In the genomic region with DNA sequence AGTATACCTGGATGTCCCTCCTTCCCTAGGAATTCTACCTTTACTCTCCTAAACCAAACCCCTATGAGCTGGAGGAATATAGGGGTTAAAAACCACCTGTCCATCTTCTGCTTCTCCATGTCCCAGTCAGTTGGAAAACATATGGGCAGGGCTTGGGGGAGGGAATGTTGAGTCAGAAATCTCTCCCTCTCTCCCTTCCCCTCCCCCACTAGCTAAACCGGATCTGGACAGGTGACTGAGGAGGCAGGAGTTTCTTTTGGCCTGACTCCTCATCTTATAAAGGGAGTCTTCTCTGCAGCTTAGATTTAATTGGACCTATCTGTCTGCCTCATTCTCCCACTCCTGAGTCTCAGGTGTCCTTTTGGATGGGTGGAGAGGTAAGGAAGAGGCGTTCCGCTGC, we compare ENCODE assay signal across 13 cellular contexts. TPM values are rescaled to one million over a fixed set of nuclear protein-coding genes. Genes with fewer than 3 reads are reported as not detected.
DNase-seq lines count a peak whose midpoint lies in the region; ATAC-seq and TF ChIP-seq lines count a peak whose summit lies in the region.
"Had no signal": no experiment of that assay in that cellular context is flagged by ENCODE, and none has a peak within 500 bp of the region (broad histone marks: within the 10 kb centered on the region; RNA-seq: fewer than 3 reads in every experiment).

No MANE protein-coding gene starts in this region.

- H3K9ac ChIP-seq in liver (ENCODE audit: low read depth in 1 of 2, low read length in 2 of 2) = no peak overlapping the region

- BruUV-seq in A673 (replicated peaks; lab: Mats Ljungman, UMichigan) = no TSS peak

- 72% methylated on average over 3 of the region's 3 CpGs for WGBS in liver

- H3K36me3 ChIP-seq in liver (ENCODE audit: control insufficient read depth in 4 of 4, insufficient read depth in 3 of 4, low read depth in 1 of 4, low read length in 3 of 4) (peaks cover 12 to 35% (median 32%) of the 10 kb centered on the region in 4 donors), A673 (ENCODE audit: insufficient read depth, low read length, poor library complexity, severe bottlenecking) (no peaks in the 10 kb centered on the region)

- POLR2A ChIA-PET in A673 (lab: Charles Lee; ENCODE audit: low non-redundant PET) = no interaction called here

- peak; percentile 16 for DNase-seq in Caki2 (ENCODE audit: low read depth)
- DNase-seq in A673 (ENCODE audit: low spot score) = no peak
- DNase-seq: activated CD8-positive, alpha-beta memory T cell treated with anti-CD3 and anti-CD28 coated beads, Interleukin-2, amount 50 U/mL, for 4 hours; DMS79; foreskin fibroblast; GOT3; kidney; NCI-H1048 had no signal

- in situ Hi-C loops in Caki2 (cut with HindIII; ENCODE audit: low pct_unique_long_range_greater_than_20kb, low sequenced_read_pairs) = no loop called here

- TF ChIP-seq RAD21 in liver (IDR thresholded peaks at IDR 0.05) = no peak

- peak overlapping the region; percentile 25; the same call in 1 of the 2 replicates for H3K27ac ChIP-seq in VCaP
- H3K27ac ChIP-seq in liver (ENCODE audit: low read depth in 1 of 2, low read length in 2 of 2) = peak overlapping the region; percentile 39 to 40
- H3K27ac ChIP-seq in A673 (ENCODE audit: low read depth, low read length, poor library complexity, severe bottlenecking) = no peak overlapping the region
- H3K27ac ChIP-seq: coronary artery had no signal

- CTCF ChIA-PET in A673 (lab: Charles Lee) = interaction anchor here (1.1 to 1.5 kb wide), 2 partner anchors 13 to 18 kb away, joined by 5 read pairs; a partner anchor contains a TSS

- ATAC-seq in GM19351 (IDR thresholded peaks at IDR 0.05; ENCODE audit: unreplicated experiment) (no peak), HG02938 (IDR thresholded peaks at IDR 0.05; ENCODE audit: unreplicated experiment) (no peak)

- H3K4me1 ChIP-seq in liver (ENCODE audit: control insufficient read depth in 4 of 4, insufficient read depth in 4 of 4, low read length in 3 of 4) (peaks cover 12 to 45% (median 36%) of the 10 kb centered on the region in 4 donors), A673 (ENCODE audit: insufficient read depth, low read length, poor library complexity, severe bottlenecking) (no peaks in the 10 kb centered on the region)

- no peaks in the 10 kb centered on the region for H3K27me3 ChIP-seq in liver (ENCODE audit: control insufficient read depth in 4 of 4, insufficient read depth in 4 of 4, low read length in 3 of 4)
- H3K27me3 ChIP-seq in A673 (replicated peaks; ENCODE audit: insufficient read depth, low read depth, low read length, poor library complexity) = no peaks in the 10 kb centered on the region

- TF ChIP-seq CTCF in VCaP (conservative IDR thresholded peaks at IDR 0.05) (no peak), liver (IDR thresholded peaks at IDR 0.05; ENCODE audit: low read depth, low read length, missing input control) (no peak), A673 (conservative IDR thresholded peaks at IDR 0.05; ENCODE audit: low read depth, low read length) (no peak)

- intact Hi-C loops in A673 (cut with micrococcal nuclease; ENCODE audit: unreplicated experiment) = no loop called here

- no peaks in the 10 kb centered on the region for H3K9me3 ChIP-seq in liver (ENCODE audit: control insufficient read depth in 4 of 4, low read length in 3 of 4)
- H3K9me3 ChIP-seq in A673 (ENCODE audit: low read depth, low read length, poor library complexity, severe bottlenecking) = no peaks in the 10 kb centered on the region

- no peak overlapping the region for H3K4me3 ChIP-seq in liver (ENCODE audit: low read depth in 1 of 3, low read length in 3 of 3)
- no peak overlapping the region for H3K4me3 ChIP-seq in A673 (ENCODE audit: low read depth, low read length, poor library complexity, severe bottlenecking)
- H3K4me3 ChIP-seq: coronary artery had no signal

TF ChIP-seq in liver, 16 proteins besides CTCF, POLR2A, EP300 and RAD21:
- no peak for TF ChIP-seq RXRA (IDR thresholded peaks at IDR 0.05)
- no peak for TF ChIP-seq JUND (IDR thresholded peaks at IDR 0.05)
- TF ChIP-seq, protein P1, sequence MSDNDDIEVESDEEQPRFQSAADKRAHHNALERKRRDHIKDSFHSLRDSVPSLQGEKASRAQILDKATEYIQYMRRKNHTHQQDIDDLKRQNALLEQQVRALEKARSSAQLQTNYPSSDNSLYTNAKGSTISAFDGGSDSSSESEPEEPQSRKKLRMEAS (IDR thresholded peaks at IDR 0.05) = no peak
- no peak for TF ChIP-seq HNF4A (conservative IDR thresholded peaks at IDR 0.05)
- TF ChIP-seq, protein P2, sequence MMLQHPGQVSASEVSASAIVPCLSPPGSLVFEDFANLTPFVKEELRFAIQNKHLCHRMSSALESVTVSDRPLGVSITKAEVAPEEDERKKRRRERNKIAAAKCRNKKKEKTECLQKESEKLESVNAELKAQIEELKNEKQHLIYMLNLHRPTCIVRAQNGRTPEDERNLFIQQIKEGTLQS (IDR thresholded peaks at IDR 0.05) = no peak

RNA-seq across cellular contexts. Expression of a gene that starts 6.1 kb away (rescaled TPM):
- total RNA-seq in Caki2 (2014; rRNA removed; shearing (Covaris generic); ENCODE audit: low replicate concordance) = 0.75 and 1.8 TPM in 2 replicates
- 100 to 1,000 TPM in 1 of 2 donors, 10 to 100 TPM in 1; 69.0 to 141 TPM for total RNA-seq in liver
- polyA plus RNA-seq in liver = 10 to 100 TPM; 32.4 to 34.2 TPM
- 0.70 and 2.0 TPM in 2 replicates for total RNA-seq in A673 (2021)

RNA-seq across cellular contexts. Expression of a gene that starts 18.3 kb away (rescaled TPM):
- total RNA-seq in Caki2 (2014; rRNA removed; shearing (Covaris generic); ENCODE audit: low replicate concordance) = 415 and 417 TPM in 2 replicates
- 100 to 1,000 TPM in 1 of 2 donors, 10 to 100 TPM in 1; 74.3 to 148 TPM for total RNA-seq in liver
- polyA plus RNA-seq in liver = 10 to 100 TPM; 56.8 to 62.9 TPM
- 302 and 327 TPM in 2 replicates for total RNA-seq in A673 (2021)

RNA-seq across cellular contexts. Expression of a gene that starts 30.3 kb away (rescaled TPM):
- 3,851 and 5,660 TPM in 2 replicates for total RNA-seq in Caki2 (2014; rRNA removed; shearing (Covaris generic); ENCODE audit: low replicate concordance)
- 1,000 to 10,000 TPM in 1 of 2 donors, 100 to 1,000 TPM in 1; 979 to 1,323 TPM for total RNA-seq in liver
- 1,000 to 10,000 TPM; 1,640 to 2,155 TPM for polyA plus RNA-seq in liver
- 3,332 and 3,475 TPM in 2 replicates for total RNA-seq in A673 (2021)

RNA-seq across cellular contexts. Expression of a gene that starts 32.0 kb away (rescaled TPM):
- 4.2 and 8.4 TPM in 2 replicates for total RNA-seq in Caki2 (2014; rRNA removed; shearing (Covaris generic); ENCODE audit: low replicate concordance)
- 1 to 10 TPM; 2.0 to 5.2 TPM for total RNA-seq in liver
- 1 to 10 TPM; 1.3 to 1.8 TPM for polyA plus RNA-seq in liver
- 11.8 and 14.4 TPM in 2 replicates for total RNA-seq in A673 (2021)

RNA-seq across cellular contexts. Expression of a gene that starts 42.0 kb away (rescaled TPM):
- 155 and 163 TPM in 2 replicates for total RNA-seq in Caki2 (2014; rRNA removed; shearing (Covaris generic); ENCODE audit: low replicate concordance)
- total RNA-seq in liver (10 to 100 TPM; 59.5 to 93.5 TPM), A673 (2021) (90.0 and 107 TPM in 2 replicates)
- 10 to 100 TPM; 41.0 to 58.1 TPM for polyA plus RNA-seq in liver

Comparison
In these comparisons a context has a peak if more than half of its experiments do, and no peak if none do; other contexts are left out.
1. RNA of a gene that starts 6.1 kb away (total RNA-seq): 69.0 to 141 TPM in liver; 0.70 to 2.0 TPM in A673 and 0.75 to 1.8 TPM in Caki2; every median in the first group is over 10 times any median in the second.